ENCODE assay signal across 22 cellular contexts in genomic region chr14:99043258-99043615, GRCh38.
A peak's percentile ranks its signal among the peaks of the same experiment; 100 is the strongest.
DNase-seq lines count a peak whose midpoint lies in the region; TF ChIP-seq lines count a peak whose summit lies in the region.
"Had no signal": no experiment of that assay in that cellular context is flagged by ENCODE, and none has a peak within 500 bp of the region (broad histone marks: within the 10 kb centered on the region; RNA-seq: fewer than 3 reads in every experiment).

No MANE protein-coding gene starts in this region.

- no peaks in the 10 kb centered on the region for H3K36me3 ChIP-seq in neuronal stem cell (replicated peaks in 1 of 2; ENCODE audit: control insufficient read depth in 2 of 2, insufficient read depth in 2 of 2, low read length in 2 of 2)
- no peaks in the 10 kb centered on the region for H3K36me3 ChIP-seq in colonic mucosa
- H3K36me3 ChIP-seq: BE2C; BLaER1 treated with 17β-estradiol and CSF1 and Interleukin-3, amounts not matched to agents 10 nM and 100 nM had no signal

- H3K4me3 ChIP-seq in neuronal stem cell (ENCODE audit: low read length in 2 of 2) = no peak overlapping the region
- H3K4me3 ChIP-seq in colonic mucosa = no peak overlapping the region
- H3K4me3 ChIP-seq: A549; BLaER1 treated with 17β-estradiol and CSF1 and Interleukin-3, amounts not matched to agents 10 nM and 100 nM; GM23248 had no signal

- DNase-seq in caudate nucleus (lab: John Stamatoyannopoulos, UW) (no peak), islet precursor cell (peak; percentile 13), neuronal stem cell (ENCODE audit: low spot score) (no peak), HK-2 (ENCODE audit: unreplicated experiment) (no peak), NCI-H1694 treated with DMSO at 0.1 percent for 48 hours (lab: John Stamatoyannopoulos, UW) (no peak), colonic mucosa (no peak), iPS-NIHi11 (ENCODE audit: low spot score) (no peak)
- DNase-seq: 8988T; ACHN; AML-193; BE2C; Calu3; CD8-positive, alpha-beta memory T cell; COR-L47; DMS53; DMS79 treated with DMSO at 0.1 percent for 48 hours; GF-D8; GM23248; H9; HFFc6 had no signal

- TF ChIP-seq CTCF in colonic mucosa (IDR thresholded peaks at IDR 0.05) = no peak

- no peak overlapping the region for H2BK12ac ChIP-seq in neuronal stem cell (ENCODE audit: low read length)

- no peaks in the 10 kb centered on the region for H3K9me3 ChIP-seq in neuronal stem cell (replicated peaks in 1 of 2; ENCODE audit: control insufficient read depth in 2 of 2, insufficient read depth in 1 of 2, low read depth in 1 of 2, low read length in 2 of 2)
- H3K9me3 ChIP-seq in colonic mucosa = no peaks in the 10 kb centered on the region
- H3K9me3 ChIP-seq: BE2C had no signal

- H2AFZ ChIP-seq in neuronal stem cell (ENCODE audit: low read length) = no peak overlapping the region
- H2AFZ ChIP-seq: GM23248 had no signal

- peak overlapping the region; percentile 88 for H2AK5ac ChIP-seq in neuronal stem cell (ENCODE audit: low read depth, low read length)

- no peak overlapping the region for H4K8ac ChIP-seq in neuronal stem cell (ENCODE audit: low read depth, low read length)

- H2BK5ac ChIP-seq in neuronal stem cell (ENCODE audit: low read length) = no peak overlapping the region

- H3K4ac ChIP-seq in neuronal stem cell (ENCODE audit: low read length) = no peak overlapping the region

- H3K79me1 ChIP-seq in neuronal stem cell (ENCODE audit: low read depth, low read length) = no peaks in the 10 kb centered on the region

- H2BK15ac ChIP-seq in neuronal stem cell (ENCODE audit: low read length) = no peak overlapping the region

- intact Hi-C loops in colonic mucosa (cut with DNase I) = no loop called here

- H2BK120ac ChIP-seq in neuronal stem cell (ENCODE audit: low read depth, low read length) = no peak overlapping the region

- no peak overlapping the region for H3K14ac ChIP-seq in neuronal stem cell (ENCODE audit: low read length)

- peak overlapping the region; percentile 44 for H3K18ac ChIP-seq in neuronal stem cell (ENCODE audit: low read length)

- WGBS in neuronal stem cell (ENCODE audit: extremely low coverage in 2 of 2, insufficient read length in 2 of 2, insufficient replicate concordance in 1 of 2), 2 donors = no CpG with 5 or more reads among the region's 5 CpGs

- H3K9ac ChIP-seq in neuronal stem cell (ENCODE audit: low read depth, low read length, poor library complexity) (no peak overlapping the region), colonic mucosa (ENCODE audit: low read depth in 2 of 2, low read length in 2 of 2) (no peak overlapping the region)
- H3K9ac ChIP-seq: BLaER1 treated with 17β-estradiol and CSF1 and Interleukin-3, amounts not matched to agents 10 nM and 100 nM; GM23248 had no signal

- H3K23ac ChIP-seq in neuronal stem cell (ENCODE audit: low read depth, low read length, poor library complexity) = no peak overlapping the region

- no peak overlapping the region for H4K91ac ChIP-seq in neuronal stem cell (ENCODE audit: low read depth, low read length, poor library complexity)

- H3K27me3 ChIP-seq in neuronal stem cell (ENCODE audit: control insufficient read depth in 3 of 3, insufficient read depth in 3 of 3, low read depth in 1 of 3, low read length in 3 of 3) (peaks cover 0 to 21% (median 6%) of the 10 kb centered on the region in 3 experiments), colonic mucosa (no peaks in the 10 kb centered on the region)
- H3K27me3 ChIP-seq: BE2C; BLaER1 treated with 17β-estradiol and CSF1 and Interleukin-3, amounts not matched to agents 10 nM and 100 nM had no signal

- H3K4me2 ChIP-seq in neuronal stem cell (ENCODE audit: insufficient read depth, low read length, poor library complexity, severe bottlenecking) = no peak overlapping the region
- H3K4me2 ChIP-seq: A549 had no signal

- H3K27ac ChIP-seq in caudate nucleus (ENCODE audit: low read depth, low read length) (peak overlapping the region; percentile 85), neuronal stem cell (replicated peaks; ENCODE audit: low read length) (no peak overlapping the region), colonic mucosa (no peak overlapping the region)
- H3K27ac ChIP-seq: A549; BLaER1 treated with 17β-estradiol and CSF1 and Interleukin-3, amounts not matched to agents 10 nM and 100 nM; GM23248 had no signal

- H3K4me1 ChIP-seq in neuronal stem cell (ENCODE audit: control insufficient read depth in 2 of 2, insufficient read depth in 1 of 2, low read depth in 1 of 2, low read length in 2 of 2) = peaks cover 0 to 16% of the 10 kb centered on the region in 2 donors
- H3K4me1 ChIP-seq in colonic mucosa = no peaks in the 10 kb centered on the region
- H3K4me1 ChIP-seq: A549, BE2C had no signal
